Comparison of ENCODE assay signal across 22 cellular contexts in genomic region chr18:22847867-22848451, GRCh38.
A peak's percentile ranks its signal among the peaks of the same experiment; 100 is the strongest.
DNase-seq lines count a peak whose midpoint lies in the region; ATAC-seq, FAIRE-seq and TF ChIP-seq lines count a peak whose summit lies in the region.
"Had no signal": no experiment of that assay in that cellular context is flagged by ENCODE, and none has a peak within 500 bp of the region (broad histone marks: within the 10 kb centered on the region; RNA-seq: fewer than 3 reads in every experiment).

No MANE protein-coding gene starts in this region.

- no peak overlapping the region for H3K4me3 Mint-ChIP-seq in activated T-cell treated with anti-CD3 and anti-CD28 coated beads, Interleukin-2, amount 50 U/mL, for 72 hours
- H3K4me3 Mint-ChIP-seq in activated T-cell treated with anti-CD3 and anti-CD28 coated beads, Interleukin-2, amount 50 U/mL, for 4 hours = no peak overlapping the region
- H3K4me3 Mint-ChIP-seq in activated T-helper 17 cell treated with anti-CD3 and anti-CD28 coated beads, Interleukin-2, amount 50 U/mL, for 72 hours = no peak overlapping the region
- no peak overlapping the region for H3K4me3 Mint-ChIP-seq in T-cell

- peak; percentile 66 to 70 for ATAC-seq in activated T-cell treated with anti-CD3 and anti-CD28 coated beads, Interleukin-2, amount 50 U/mL, for 72 hours (replicated peaks in 1 of 2)
- ATAC-seq in activated T-cell treated with anti-CD3 and anti-CD28 coated beads, Interleukin-2, amount 50 U/mL, for 4 hours = no peak
- ATAC-seq in activated T-helper 17 cell treated with anti-CD3 and anti-CD28 coated beads, Interleukin-2, amount 50 U/mL, for 72 hours (replicated peaks) = peak; percentile 63
- no peak for ATAC-seq in upper lobe of left lung (ENCODE audit: low FRiP score in 2 of 2)
- no peak for ATAC-seq in GM19397 (IDR thresholded peaks at IDR 0.05; ENCODE audit: unreplicated experiment)
- ATAC-seq in T-cell (replicated peaks in 1 of 4) = no peak
- ATAC-seq: HepG2 had no signal

- CTCF ChIA-PET in T-cell (lab: Charles Lee) = interaction anchor here in 1 of 2 donors (0.5 kb wide), 1 partner anchor 133 kb away, joined by 4 read pairs; no protein-coding TSS in a partner anchor

- H3K36me3 Mint-ChIP-seq in activated T-cell treated with anti-CD3 and anti-CD28 coated beads, Interleukin-2, amount 50 U/mL, for 72 hours (ENCODE audit: insufficient read depth in 2 of 2) = no peaks in the 10 kb centered on the region
- H3K36me3 Mint-ChIP-seq in activated T-cell treated with anti-CD3 and anti-CD28 coated beads, Interleukin-2, amount 50 U/mL, for 4 hours (ENCODE audit: insufficient read depth) = no peaks in the 10 kb centered on the region
- H3K36me3 Mint-ChIP-seq in activated T-helper 17 cell treated with anti-CD3 and anti-CD28 coated beads, Interleukin-2, amount 50 U/mL, for 72 hours (ENCODE audit: low read depth) = no peaks in the 10 kb centered on the region
- no peaks in the 10 kb centered on the region for H3K36me3 Mint-ChIP-seq in T-cell

- H3K4me1 ChIP-seq in keratinocyte (ENCODE audit: control insufficient read depth, extremely low read depth, insufficient read depth, low read length) (peaks cover 59% of the 10 kb centered on the region), upper lobe of left lung (peaks cover 2 to 18% (median 8%) of the 10 kb centered on the region in 4 donors)
- H3K4me1 ChIP-seq: SJCRH30 had no signal

- no peaks in the 10 kb centered on the region for H3K9me1 ChIP-seq in keratinocyte (ENCODE audit: control insufficient read depth, extremely low read depth, insufficient read depth, low read length)

- H3K27ac ChIP-seq in keratinocyte (ENCODE audit: control insufficient read depth, insufficient read depth, low read length) (peak overlapping the region; percentile 59), upper lobe of left lung (peak overlapping the region; percentile 0 to 51 (median 39))
- H3K27ac ChIP-seq: C4-2B, SJCRH30 had no signal

- H3K9me3 Mint-ChIP-seq in activated T-cell treated with anti-CD3 and anti-CD28 coated beads, Interleukin-2, amount 50 U/mL, for 72 hours = no peaks in the 10 kb centered on the region
- H3K9me3 Mint-ChIP-seq in activated T-cell treated with anti-CD3 and anti-CD28 coated beads, Interleukin-2, amount 50 U/mL, for 4 hours = no peaks in the 10 kb centered on the region
- H3K9me3 Mint-ChIP-seq in activated T-helper 17 cell treated with anti-CD3 and anti-CD28 coated beads, Interleukin-2, amount 50 U/mL, for 72 hours = no peaks in the 10 kb centered on the region
- no peaks in the 10 kb centered on the region for H3K9me3 Mint-ChIP-seq in T-cell

- H3K9me3 ChIP-seq in keratinocyte (ENCODE audit: control insufficient read depth, low read depth, low read length) = no peaks in the 10 kb centered on the region
- H3K9me3 ChIP-seq in upper lobe of left lung = no peaks in the 10 kb centered on the region
- H3K9me3 ChIP-seq: SJCRH30 had no signal

- TF ChIP-seq EP300 in upper lobe of left lung (IDR thresholded peaks at IDR 0.05) = no peak

- H3K4me2 ChIP-seq in keratinocyte (ENCODE audit: control insufficient read depth, extremely low read depth, insufficient read depth, low read depth, low read length) = peak overlapping the region; percentile 64

- H3K27me3 Mint-ChIP-seq in activated T-cell treated with anti-CD3 and anti-CD28 coated beads, Interleukin-2, amount 50 U/mL, for 72 hours (ENCODE audit: low read depth) = peaks cover 7% of the 10 kb centered on the region
- peaks cover 2% of the 10 kb centered on the region for H3K27me3 Mint-ChIP-seq in activated T-cell treated with anti-CD3 and anti-CD28 coated beads, Interleukin-2, amount 50 U/mL, for 4 hours (ENCODE audit: low read depth)
- no peaks in the 10 kb centered on the region for H3K27me3 Mint-ChIP-seq in activated T-helper 17 cell treated with anti-CD3 and anti-CD28 coated beads, Interleukin-2, amount 50 U/mL, for 72 hours
- peaks cover 0 to 6% of the 10 kb centered on the region in 2 donors for H3K27me3 Mint-ChIP-seq in T-cell

- no peaks in the 10 kb centered on the region for H4K20me1 ChIP-seq in keratinocyte (ENCODE audit: control insufficient read depth, extremely low read depth, insufficient read depth, low read length)

- DNase-seq in activated T-cell treated with anti-CD3 and anti-CD28 coated beads, Interleukin-2, amount 50 U/mL, for 72 hours = no peak
- no peak for DNase-seq in activated T-cell treated with anti-CD3 and anti-CD28 coated beads, Interleukin-2, amount 50 U/mL, for 4 hours
- DNase-seq in keratinocyte (ENCODE audit: low read depth, low spot score) (no peak), upper lobe of left lung (no peak), CD1c-positive myeloid dendritic cell (ENCODE audit: extremely low spot score) (no peak), T-cell (no peak)
- DNase-seq: 8988T; COR-L47; Karpas-422; NCI-H1436; NCI-H2029 treated with DMSO at 0.1 percent for 48 hours; NCI-H526 treated with DMSO at 0.1 percent for 48 hours; NK-92 treated with Interleukin-12 subunit alpha and Interleukin-12 subunit beta, amount 100 ng/mL, for 24 hours; OCI-M1; RPMI8226; SJCRH30 had no signal

- H2AFZ ChIP-seq in keratinocyte (ENCODE audit: control insufficient read depth, low read length) = no peak overlapping the region

- no peak for TF ChIP-seq POLR2A in upper lobe of left lung (IDR thresholded peaks at IDR 0.05)

- 0 to 37% methylated on average over 1 of the region's 1 CpG for WGBS in upper lobe of left lung, 2 donors

- H3K36me3 ChIP-seq in keratinocyte (ENCODE audit: control insufficient read depth in 2 of 2, extremely low read depth in 1 of 2, insufficient read depth in 2 of 2, low read length in 2 of 2) = no peaks in the 10 kb centered on the region
- no peaks in the 10 kb centered on the region for H3K36me3 ChIP-seq in upper lobe of left lung
- H3K36me3 ChIP-seq: SJCRH30 had no signal

- H3K4me3 ChIP-seq in keratinocyte (ENCODE audit: control insufficient read depth in 2 of 3, extremely low read depth in 1 of 3, insufficient read depth in 2 of 3, low read depth in 1 of 3, low read length in 3 of 3) (no peak overlapping the region), upper lobe of left lung (no peak overlapping the region)
- H3K4me3 ChIP-seq: SJCRH30 had no signal

- dilution Hi-C loops in keratinocyte (cut with MboI; ENCODE audit: extremely low pct_ligation_motif_present, low sequenced_read_pairs) = no loop called here

- H3K4me1 Mint-ChIP-seq in activated T-cell treated with anti-CD3 and anti-CD28 coated beads, Interleukin-2, amount 50 U/mL, for 72 hours (ENCODE audit: low read depth) = peaks cover 14% of the 10 kb centered on the region
- H3K4me1 Mint-ChIP-seq in activated T-cell treated with anti-CD3 and anti-CD28 coated beads, Interleukin-2, amount 50 U/mL, for 4 hours (ENCODE audit: low read depth) = no peaks in the 10 kb centered on the region
- no peaks in the 10 kb centered on the region for H3K4me1 Mint-ChIP-seq in activated T-helper 17 cell treated with anti-CD3 and anti-CD28 coated beads, Interleukin-2, amount 50 U/mL, for 72 hours
- no peaks in the 10 kb centered on the region for H3K4me1 Mint-ChIP-seq in T-cell

- TF ChIP-seq CTCF in keratinocyte (optimal IDR thresholded peaks at IDR 0.05 in 1 of 3, IDR thresholded peaks at IDR 0.05 in 1 of 3, conservative IDR thresholded peaks at IDR 0.05 in 1 of 3; ENCODE audit: extremely low read depth in 1 of 3, insufficient read depth in 2 of 3, low read length in 3 of 3) (no peak), upper lobe of left lung (IDR thresholded peaks at IDR 0.05) (no peak)

- FAIRE-seq in keratinocyte (lab: Jason Lieb, UNC) = peak; percentile 34
- FAIRE-seq: GM18507, H54, HepG2 had no signal

- no peaks in the 10 kb centered on the region for H3K27me3 ChIP-seq in keratinocyte (ENCODE audit: control insufficient read depth, extremely low read depth, insufficient read depth, low read length)
- H3K27me3 ChIP-seq in upper lobe of left lung = no peaks in the 10 kb centered on the region
- H3K27me3 ChIP-seq: SJCRH30 had no signal

- H3K27ac Mint-ChIP-seq in activated T-cell treated with anti-CD3 and anti-CD28 coated beads, Interleukin-2, amount 50 U/mL, for 72 hours = no peak overlapping the region
- no peak overlapping the region for H3K27ac Mint-ChIP-seq in activated T-helper 17 cell treated with anti-CD3 and anti-CD28 coated beads, Interleukin-2, amount 50 U/mL, for 72 hours
- no peak overlapping the region for H3K27ac Mint-ChIP-seq in T-cell

- H3K9ac ChIP-seq in keratinocyte (ENCODE audit: control insufficient read depth, extremely low read depth, insufficient read depth, low read length) = no peak overlapping the region

- H3K79me2 ChIP-seq in keratinocyte (ENCODE audit: control insufficient read depth, insufficient read depth, low read length) = no peaks in the 10 kb centered on the region

- POLR2A ChIA-PET in T-cell (lab: Charles Lee) = no interaction called here

Comparison
In these comparisons a context has a peak if more than half of its experiments do, and no peak if none do; other contexts are left out.
1. ATAC-seq: peak in activated T-cell treated with anti-CD3 and anti-CD28 coated beads, Interleukin-2, amount 50 U/mL, for 72 hours (2 of 2) and activated T-helper 17 cell treated with anti-CD3 and anti-CD28 coated beads, Interleukin-2, amount 50 U/mL, for 72 hours (single experiment); none in activated T-cell treated with anti-CD3 and anti-CD28 coated beads, Interleukin-2, amount 50 U/mL, for 4 hours (0 of 2), upper lobe of left lung (0 of 2), GM19397 (single experiment) and T-cell (0 of 4).